26 cellular contexts compared by ENCODE assay signal in genomic region chr22:38861927-38862326, GRCh38. TPM values are rescaled to one million over a fixed set of nuclear protein-coding genes. Genes with fewer than 3 reads are reported as not detected.
DNase-seq lines count a peak whose midpoint lies in the region; ATAC-seq and TF ChIP-seq lines count a peak whose summit lies in the region.
"Had no signal": no experiment of that assay in that cellular context is flagged by ENCODE, and none has a peak within 500 bp of the region (broad histone marks: within the 10 kb centered on the region; RNA-seq: fewer than 3 reads in every experiment).

No MANE protein-coding gene starts in this region.

- H3K4me3 Mint-ChIP-seq in Calu3 (ENCODE audit: low read depth, unreplicated experiment) = no peak overlapping the region
- no peak overlapping the region for H3K4me3 Mint-ChIP-seq in WTC11
- H3K4me3 Mint-ChIP-seq: CD8-positive, alpha-beta T cell; central memory CD8-positive, alpha-beta T cell; nephron; stimulated activated memory B cell treated with anti-CD40 and anti-IgM and Interleukin-4, amounts not matched to agents 10 μg/mL and 1 μg/mL and 100 μg/mL, for 72 hours; T-helper 2 cell treated with Interferon-gamma antibody and Interleukin-4, amounts not matched to agents 5 μg/mL and 100 μg/mL, for 36 hours had no signal

- H3K27ac Mint-ChIP-seq in Calu3 (ENCODE audit: unreplicated experiment) (peak overlapping the region; percentile 69), WTC11 (no peak overlapping the region)
- H3K27ac Mint-ChIP-seq: nephron; stimulated activated memory B cell treated with anti-CD40 and anti-IgM and Interleukin-4, amounts not matched to agents 10 μg/mL and 1 μg/mL and 100 μg/mL, for 72 hours; T-helper 2 cell treated with Interferon-gamma antibody and Interleukin-4, amounts not matched to agents 5 μg/mL and 100 μg/mL, for 36 hours had no signal

- no peaks in the 10 kb centered on the region for H3K9me3 ChIP-seq in neuronal stem cell (replicated peaks in 1 of 2; ENCODE audit: control insufficient read depth in 2 of 2, insufficient read depth in 1 of 2, low read depth in 1 of 2, low read length in 2 of 2)
- H3K9me3 ChIP-seq: sigmoid colon had no signal

- no peak overlapping the region for H2BK12ac ChIP-seq in neuronal stem cell (ENCODE audit: low read length)

- H3K4me1 ChIP-seq in neuronal stem cell (ENCODE audit: control insufficient read depth in 2 of 2, insufficient read depth in 1 of 2, low read depth in 1 of 2, low read length in 2 of 2) = peaks cover 9 to 43% of the 10 kb centered on the region in 2 donors

- no peaks in the 10 kb centered on the region for H3K27me3 Mint-ChIP-seq in Calu3 (ENCODE audit: unreplicated experiment)
- no peaks in the 10 kb centered on the region; the same call in 1 of the 2 replicates for H3K27me3 Mint-ChIP-seq in WTC11 (ENCODE audit: low read depth)
- H3K27me3 Mint-ChIP-seq: central memory CD8-positive, alpha-beta T cell had no signal

- no peak overlapping the region for H3K4me3 ChIP-seq in neuronal stem cell (ENCODE audit: low read length in 2 of 2)
- H3K4me3 ChIP-seq: dorsolateral prefrontal cortex, sigmoid colon had no signal

- peak overlapping the region; percentile 44 for H3K23ac ChIP-seq in neuronal stem cell (ENCODE audit: low read depth, low read length, poor library complexity)

- H2BK5ac ChIP-seq in neuronal stem cell (ENCODE audit: low read length) = no peak overlapping the region

- H2AK5ac ChIP-seq in neuronal stem cell (ENCODE audit: low read depth, low read length) = no peak overlapping the region

- H3K9me3 Mint-ChIP-seq in Calu3 (ENCODE audit: low read depth, unreplicated experiment) (no peaks in the 10 kb centered on the region), WTC11 (no peaks in the 10 kb centered on the region)
- H3K9me3 Mint-ChIP-seq: CD8-positive, alpha-beta T cell; central memory CD8-positive, alpha-beta T cell; nephron; stimulated activated memory B cell treated with anti-CD40 and anti-IgM and Interleukin-4, amounts not matched to agents 10 μg/mL and 1 μg/mL and 100 μg/mL, for 72 hours; T-helper 2 cell treated with Interferon-gamma antibody and Interleukin-4, amounts not matched to agents 5 μg/mL and 100 μg/mL, for 36 hours had no signal

- H3K27me3 ChIP-seq in neuronal stem cell (ENCODE audit: control insufficient read depth in 3 of 3, insufficient read depth in 3 of 3, low read depth in 1 of 3, low read length in 3 of 3) = peaks cover 0 to 5% (median 0%) of the 10 kb centered on the region in 3 experiments
- H3K27me3 ChIP-seq: dorsolateral prefrontal cortex, sigmoid colon had no signal

- H3K14ac ChIP-seq in neuronal stem cell (ENCODE audit: low read length) = no peak overlapping the region

- CTCF ChIA-PET in Calu3 (lab: Charles Lee) (no interaction called here), WTC11 (lab: Charles Lee) (interaction anchor here (0.5 to 7.5 kb wide), 7 partner anchors 8 to 1070 kb away, joined by 3 to 83 read pairs (median 4); partner anchors contain the start of gene NPTXR)

- peaks cover 11% of the 10 kb centered on the region for H3K79me1 ChIP-seq in neuronal stem cell (ENCODE audit: low read depth, low read length)

- H2BK120ac ChIP-seq in neuronal stem cell (ENCODE audit: low read depth, low read length) = no peak overlapping the region

- no peak overlapping the region for H3K27ac ChIP-seq in neuronal stem cell (replicated peaks; ENCODE audit: low read length)
- H3K27ac ChIP-seq: KMS-11 had no signal

- H3K36me3 ChIP-seq in neuronal stem cell (replicated peaks in 1 of 2; ENCODE audit: control insufficient read depth in 2 of 2, insufficient read depth in 2 of 2, low read length in 2 of 2) = peaks cover 12 to 22% of the 10 kb centered on the region in 2 donors

- no peak overlapping the region for H4K8ac ChIP-seq in neuronal stem cell (ENCODE audit: low read depth, low read length)

- H3K4me1 Mint-ChIP-seq in Calu3 (ENCODE audit: low read depth, unreplicated experiment) = peaks cover 14% of the 10 kb centered on the region
- H3K4me1 Mint-ChIP-seq in WTC11 = peaks cover 36% of the 10 kb centered on the region

- intact Hi-C loops in Calu3 (cut with micrococcal nuclease; ENCODE audit: unreplicated experiment) = no loop called here

- H4K91ac ChIP-seq in neuronal stem cell (ENCODE audit: low read depth, low read length, poor library complexity) = no peak overlapping the region

- no TSS peak for BruUV-seq in Calu3 (replicated peaks; lab: Mats Ljungman, UMichigan)

- no peak for ATAC-seq in WTC11
- ATAC-seq: stimulated activated memory B cell treated with anti-CD40 and anti-IgM and Interleukin-4, amounts not matched to agents 10 μg/mL and 1 μg/mL and 100 μg/mL, for 72 hours had no signal

- TF ChIP-seq CTCF in Calu3 (IDR thresholded peaks at IDR 0.05; ENCODE audit: unreplicated experiment) (no peak), WTC11 (IDR thresholded peaks at IDR 0.05) (no peak)

- no peak overlapping the region for H2AFZ ChIP-seq in neuronal stem cell (ENCODE audit: low read length)

- no peak overlapping the region for H2BK15ac ChIP-seq in neuronal stem cell (ENCODE audit: low read length)

- H3K36me3 Mint-ChIP-seq in Calu3 (ENCODE audit: insufficient read depth, unreplicated experiment) (peaks cover 58% of the 10 kb centered on the region), WTC11 (no peaks in the 10 kb centered on the region)

- H3K4ac ChIP-seq in neuronal stem cell (ENCODE audit: low read length) = no peak overlapping the region

- peak overlapping the region; percentile 81 for H3K18ac ChIP-seq in neuronal stem cell (ENCODE audit: low read length)

- WGBS in neuronal stem cell (ENCODE audit: extremely low coverage in 2 of 2, insufficient read length in 2 of 2, insufficient replicate concordance in 1 of 2), 2 donors = no CpG with 5 or more reads among the region's 12 CpGs

- H3K4me2 ChIP-seq in neuronal stem cell (ENCODE audit: insufficient read depth, low read length, poor library complexity, severe bottlenecking) = no peak overlapping the region
- H3K4me2 ChIP-seq: KMS-11 had no signal

- POLR2A ChIA-PET in WTC11 (lab: Charles Lee) = interaction anchor here (1.7 kb wide), 1 partner anchor 18 kb away, joined by 3 read pairs; the partner anchor contains the start of gene NPTXR

- H3K9ac ChIP-seq in neuronal stem cell (ENCODE audit: low read depth, low read length, poor library complexity) = no peak overlapping the region
- H3K9ac ChIP-seq: KMS-11 had no signal

- peak; percentile 29 for DNase-seq in DMS 273 (lab: John Stamatoyannopoulos, UW; ENCODE audit: unreplicated experiment)
- DNase-seq in DMS 273 treated with DMSO at 0.1 percent for 48 hours (lab: John Stamatoyannopoulos, UW) = no peak
- DNase-seq in Calu3 = no peak
- no peak for DNase-seq in WTC11 (ENCODE audit: low spot score)
- no peak for DNase-seq in neuronal stem cell (ENCODE audit: low spot score)
- no peak for DNase-seq in ureter (ENCODE audit: low spot score)
- no peak for DNase-seq in hepatic stellate cell (ENCODE audit: low spot score)
- no peak for DNase-seq in mucosa of gallbladder (ENCODE audit: low spot score)
- DNase-seq: 8988T; activated CD4-positive, alpha-beta T cell treated with anti-CD3 and anti-CD28 coated beads for 4 hours; activated CD8-positive, alpha-beta memory T cell treated with anti-CD3 and anti-CD28 coated beads for 24 hours; activated gamma-delta T cell treated with Interleukin-2 at 50 U/mL for 16 hours; activated T-cell treated with anti-CD3 and anti-CD28 coated beads, Interleukin-2, amount 50 U/mL, for 1 hour; CD8-positive, alpha-beta T cell; dorsolateral prefrontal cortex; HCEC 1CT; NCI-H1436 treated with DMSO at 0.1 percent for 48 hours; NCI-H2107; NCI-H446 treated with DMSO at 0.1 percent for 48 hours; stimulated activated CD4-positive, alpha-beta T cell treated with anti-CD3 and anti-CD28 coated beads, Interleukin-4, amount 100 ng/mL, for 24 hours had no signal

TF ChIP-seq in WTC11, 78 proteins besides CTCF, POLR2A, EP300 and RAD21:
- peak; percentile 34; the same call in 1 of the 2 replicates for TF ChIP-seq PRRX2 (CRISPR knock-in tag; IDR thresholded peaks at IDR 0.05)
- TF ChIP-seq, protein P1, sequence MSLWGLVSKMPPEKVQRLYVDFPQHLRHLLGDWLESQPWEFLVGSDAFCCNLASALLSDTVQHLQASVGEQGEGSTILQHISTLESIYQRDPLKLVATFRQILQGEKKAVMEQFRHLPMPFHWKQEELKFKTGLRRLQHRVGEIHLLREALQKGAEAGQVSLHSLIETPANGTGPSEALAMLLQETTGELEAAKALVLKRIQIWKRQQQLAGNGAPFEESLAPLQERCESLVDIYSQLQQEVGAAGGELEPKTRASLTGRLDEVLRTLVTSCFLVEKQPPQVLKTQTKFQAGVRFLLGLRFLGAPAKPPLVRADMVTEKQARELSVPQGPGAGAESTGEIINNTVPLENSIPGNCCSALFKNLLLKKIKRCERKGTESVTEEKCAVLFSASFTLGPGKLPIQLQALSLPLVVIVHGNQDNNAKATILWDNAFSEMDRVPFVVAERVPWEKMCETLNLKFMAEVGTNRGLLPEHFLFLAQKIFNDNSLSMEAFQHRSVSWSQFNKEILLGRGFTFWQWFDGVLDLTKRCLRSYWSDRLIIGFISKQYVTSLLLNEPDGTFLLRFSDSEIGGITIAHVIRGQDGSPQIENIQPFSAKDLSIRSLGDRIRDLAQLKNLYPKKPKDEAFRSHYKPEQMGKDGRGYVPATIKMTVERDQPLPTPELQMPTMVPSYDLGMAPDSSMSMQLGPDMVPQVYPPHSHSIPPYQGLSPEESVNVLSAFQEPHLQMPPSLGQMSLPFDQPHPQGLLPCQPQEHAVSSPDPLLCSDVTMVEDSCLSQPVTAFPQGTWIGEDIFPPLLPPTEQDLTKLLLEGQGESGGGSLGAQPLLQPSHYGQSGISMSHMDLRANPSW (CRISPR knock-in tag; conservative IDR thresholded peaks at IDR 0.05; ENCODE audit: low read depth) = no peak

RNA-seq across cellular contexts. Expression of gene CBX6, which starts 10.1 kb away (rescaled TPM):
- total RNA-seq in Calu3 (2022) (140 and 152 TPM in 2 replicates), WTC11 (2021) (21.5 to 27.0 TPM (median 23.8 TPM) in 3 replicates), ureter (93.8 TPM), mucosa of gallbladder (97.5 TPM)
- 12.0 TPM for polyA plus RNA-seq in neuronal stem cell (2013, experiment 1 of 2)
- 12.4 TPM for polyA plus RNA-seq in neuronal stem cell (2013, experiment 2 of 2)

RNA-seq across cellular contexts. Expression of gene NPTXR, which starts 18.1 kb away (rescaled TPM):
- total RNA-seq in Calu3 (2022) (6.1 and 6.6 TPM in 2 replicates), WTC11 (2021) (10.4 to 11.2 TPM (median 10.6 TPM) in 3 replicates), ureter (27.0 TPM), mucosa of gallbladder (15.0 TPM)
- 3.7 TPM for polyA plus RNA-seq in neuronal stem cell (2013, experiment 1 of 2)
- 3.7 TPM for polyA plus RNA-seq in neuronal stem cell (2013, experiment 2 of 2)
